ENCODE assay signal across 14 cellular contexts in genomic region chr6:35426074-35426473, GRCh38. TPM values are rescaled to one million over a fixed set of nuclear protein-coding genes. Genes with fewer than 3 reads are reported as not detected.
DNase-seq lines count a peak whose midpoint lies in the region; ATAC-seq, FAIRE-seq and TF ChIP-seq lines count a peak whose summit lies in the region.
"Had no signal": no experiment of that assay in that cellular context is flagged by ENCODE, and none has a peak within 500 bp of the region (broad histone marks: within the 10 kb centered on the region; RNA-seq: fewer than 3 reads in every experiment).

No MANE protein-coding gene starts in this region.

- intact Hi-C loops in activated CD4-positive, alpha-beta T cell treated with anti-CD3 and anti-CD28 coated beads, Interleukin-2, amount 10 ng/mL, durations not matched to agents 24 days and 14 days (cut with micrococcal nuclease): no loop called here
- intact Hi-C loops in OCI-LY7 (cut with micrococcal nuclease; ENCODE audit: unreplicated experiment) (no loop called here), endothelial cell of umbilical vein (cut with micrococcal nuclease) (loop anchor here (5.0 kb wide), 1 partner anchor 241 kb away; no protein-coding TSS in a partner anchor)

- H3K27me3 Mint-ChIP-seq in activated CD4-positive, alpha-beta T cell treated with anti-CD3 and anti-CD28 coated beads, Interleukin-2, amount 10 ng/mL, durations not matched to agents 24 days and 14 days: no peaks in the 10 kb centered on the region
- H3K27me3 Mint-ChIP-seq: activated naive CD4-positive, alpha-beta T cell treated with anti-CD3 and anti-CD28 coated beads, Interleukin-2, amount 50 U/mL, for 24 hours had no signal

- dilution Hi-C loops in endothelial cell of umbilical vein (cut with MboI; ENCODE audit: extremely low pct_ligation_motif_present, low sequenced_read_pairs): no loop called here

- peak; percentile 83 for FAIRE-seq in endothelial cell of umbilical vein (lab: Jason Lieb, UNC)

- H3K27ac ChIP-seq in OCI-LY7 (ENCODE audit: low read depth, low read length, poor library complexity, severe bottlenecking) (no peak overlapping the region), endothelial cell of umbilical vein (ENCODE audit: insufficient read depth, low read depth, low read length) (peak overlapping the region; percentile 98)

- H3K9me3 ChIP-seq in OCI-LY7 (ENCODE audit: low read length) (peaks cover 5% of the 10 kb centered on the region; the same call in 1 of the 2 replicates), endothelial cell of umbilical vein (replicated peaks; ENCODE audit: control insufficient read depth, insufficient read depth, low read length) (peaks cover 2% of the 10 kb centered on the region)

- peaks cover 9% of the 10 kb centered on the region for H3K4me1 Mint-ChIP-seq in activated CD4-positive, alpha-beta T cell treated with anti-CD3 and anti-CD28 coated beads, Interleukin-2, amount 10 ng/mL, durations not matched to agents 24 days and 14 days
- H3K4me1 Mint-ChIP-seq: activated naive CD4-positive, alpha-beta T cell treated with anti-CD3 and anti-CD28 coated beads, Interleukin-2, amount 50 U/mL, for 24 hours had no signal

- no peaks in the 10 kb centered on the region for H3K9me1 ChIP-seq in endothelial cell of umbilical vein (replicated peaks; ENCODE audit: control insufficient read depth, extremely low read depth, insufficient read depth, low read length)

- no peaks in the 10 kb centered on the region for H3K79me2 ChIP-seq in OCI-LY7 (ENCODE audit: insufficient read depth, low read depth, low read length)
- H3K79me2 ChIP-seq in endothelial cell of umbilical vein (ENCODE audit: control insufficient read depth, insufficient read depth, low read length): no peaks in the 10 kb centered on the region

- H2AFZ ChIP-seq in OCI-LY7 (ENCODE audit: low read length) (no peak overlapping the region), endothelial cell of umbilical vein (ENCODE audit: low read depth, low read length) (no peak overlapping the region)

- H4K20me1 ChIP-seq in OCI-LY7 (ENCODE audit: insufficient read depth, low read length): no peaks in the 10 kb centered on the region
- no peaks in the 10 kb centered on the region for H4K20me1 ChIP-seq in endothelial cell of umbilical vein (replicated peaks; ENCODE audit: control insufficient read depth, extremely low read depth, insufficient read depth, low read length)

- peak overlapping the region; percentile 68 for H3K27ac Mint-ChIP-seq in activated CD4-positive, alpha-beta T cell treated with anti-CD3 and anti-CD28 coated beads, Interleukin-2, amount 10 ng/mL, durations not matched to agents 24 days and 14 days
- H3K27ac Mint-ChIP-seq: activated naive CD4-positive, alpha-beta T cell treated with anti-CD3 and anti-CD28 coated beads, Interleukin-2, amount 50 U/mL, for 24 hours had no signal

- H3K4me2 ChIP-seq in OCI-LY7 (ENCODE audit: low read length): peak overlapping the region; percentile 29
- H3K4me2 ChIP-seq in endothelial cell of umbilical vein (ENCODE audit: insufficient read depth, low read length): no peak overlapping the region
- H3K4me2 ChIP-seq: smooth muscle cell had no signal

- peaks cover 43% of the 10 kb centered on the region for H3K36me3 Mint-ChIP-seq in activated CD4-positive, alpha-beta T cell treated with anti-CD3 and anti-CD28 coated beads, Interleukin-2, amount 10 ng/mL, durations not matched to agents 24 days and 14 days (ENCODE audit: low read depth)

- TF ChIP-seq CTCF in OCI-LY7 (conservative IDR thresholded peaks at IDR 0.05; ENCODE audit: low read length): no peak
- TF ChIP-seq CTCF in endothelial cell of umbilical vein (IDR thresholded peaks at IDR 0.05; ENCODE audit: extremely low read depth in 1 of 2, insufficient read depth in 1 of 2, low read depth in 1 of 2, low read length in 2 of 2): no peak

- no peaks in the 10 kb centered on the region for H3K27me3 ChIP-seq in endothelial cell of umbilical vein (ENCODE audit: control insufficient read depth in 2 of 2, insufficient read depth in 2 of 2, low read length in 2 of 2)

- DNase-seq in activated CD4-positive, alpha-beta T cell treated with anti-CD3 and anti-CD28 coated beads, Interleukin-2, amount 10 ng/mL, durations not matched to agents 24 days and 14 days: no peak
- no peak for DNase-seq in activated CD4-positive, alpha-beta T cell treated with anti-CD3 and anti-CD28 coated beads, Interleukin-2, amount 50 U/mL, for 1 hour
- DNase-seq in OCI-LY7 (ENCODE audit: low spot score): peak; percentile 24
- DNase-seq in endothelial cell of umbilical vein (ENCODE audit: low read depth, low spot score): peak; percentile 56
- peak; percentile 48 for DNase-seq in pons (ENCODE audit: low spot score)
- DNase-seq in hepatic stellate cell (ENCODE audit: low spot score): no peak
- DNase-seq: activated CD4-positive, CD25-positive, alpha-beta regulatory T cell treated with anti-CD3 and anti-CD28 coated beads, Interleukin-2, amount 50 U/mL, for 72 hours; cortex of kidney; NCI-H2171; stimulated activated CD8-positive, alpha-beta memory T cell treated with anti-CD3 and anti-CD28 coated beads, Interleukin-4, amount 100 ng/mL, for 48 hours had no signal

- H3K9me2 ChIP-seq in OCI-LY7 (ENCODE audit: insufficient read depth, low read length): no peaks in the 10 kb centered on the region

- no peak overlapping the region for H3K4me3 ChIP-seq in OCI-LY7 (ENCODE audit: low read depth, low read length, poor library complexity, severe bottlenecking)
- no peak overlapping the region for H3K4me3 ChIP-seq in endothelial cell of umbilical vein (replicated peaks in 1 of 3; ENCODE audit: insufficient read depth in 1 of 3, low read depth in 1 of 3, low read length in 3 of 3)
- H3K4me3 ChIP-seq: smooth muscle cell had no signal

- peak overlapping the region; percentile 41 for H3K9ac ChIP-seq in endothelial cell of umbilical vein (replicated peaks; ENCODE audit: extremely low read depth, insufficient read depth, low read length)

- H3K4me3 Mint-ChIP-seq in activated CD4-positive, alpha-beta T cell treated with anti-CD3 and anti-CD28 coated beads, Interleukin-2, amount 10 ng/mL, durations not matched to agents 24 days and 14 days: no peak overlapping the region
- H3K4me3 Mint-ChIP-seq: activated naive CD4-positive, alpha-beta T cell treated with anti-CD3 and anti-CD28 coated beads, Interleukin-2, amount 50 U/mL, for 24 hours had no signal

- CTCF ChIA-PET in OCI-LY7 (lab: Charles Lee; ENCODE audit: unreplicated experiment) (no interaction called here), endothelial cell of umbilical vein (lab: Charles Lee) (interaction anchor here (1.1 to 12.7 kb wide), 2 partner anchors 21 to 55 kb away, joined by 3 to 228 read pairs; no protein-coding TSS in a partner anchor)

- H3K9me3 Mint-ChIP-seq in activated CD4-positive, alpha-beta T cell treated with anti-CD3 and anti-CD28 coated beads, Interleukin-2, amount 10 ng/mL, durations not matched to agents 24 days and 14 days: peaks cover 9% of the 10 kb centered on the region
- H3K9me3 Mint-ChIP-seq: activated naive CD4-positive, alpha-beta T cell treated with anti-CD3 and anti-CD28 coated beads, Interleukin-2, amount 50 U/mL, for 24 hours had no signal

- TF ChIP-seq POLR2A in endothelial cell of umbilical vein (IDR thresholded peaks at IDR 0.05; ENCODE audit: low read depth, low read length): peak; percentile 45

- BruUV-seq in OCI-LY7 (replicated peaks; lab: Mats Ljungman, UMichigan): no TSS peak
- no TSS peak for BruUV-seq in endothelial cell of umbilical vein (replicated peaks; lab: Mats Ljungman, UMichigan)

- H3K36me3 ChIP-seq in OCI-LY7 (ENCODE audit: insufficient read depth, low read length) (peaks cover 17% of the 10 kb centered on the region), endothelial cell of umbilical vein (ENCODE audit: control insufficient read depth in 2 of 2, extremely low read depth in 1 of 2, insufficient read depth in 2 of 2, low read length in 2 of 2) (peaks cover 0 to 7% of the 10 kb centered on the region in 2 experiments)

- H3K4me1 ChIP-seq in OCI-LY7 (ENCODE audit: insufficient read depth, low read length, poor library complexity, severe bottlenecking) (peaks cover 17% of the 10 kb centered on the region), endothelial cell of umbilical vein (ENCODE audit: control insufficient read depth, extremely low read depth, insufficient read depth, low read length) (peaks cover 48% of the 10 kb centered on the region)

- POLR2A ChIA-PET in OCI-LY7 (lab: Charles Lee): no interaction called here
- POLR2A ChIA-PET in endothelial cell of umbilical vein (lab: Charles Lee): interaction anchor here (1.4 kb wide), 1 partner anchor 84 kb away, joined by 5 read pairs; the partner anchor contains the start of gene PPARD

- no peak for ATAC-seq in HG03457 (IDR thresholded peaks at IDR 0.05; ENCODE audit: unreplicated experiment)
- ATAC-seq in HG03520 (IDR thresholded peaks at IDR 0.05; ENCODE audit: unreplicated experiment): no peak

RNA-seq across cellular contexts. Expression of gene FANCE, which starts 26.1 kb away (rescaled TPM):
- 19.6 and 22.1 TPM in 2 replicates for total RNA-seq in activated CD4-positive, alpha-beta T cell treated with anti-CD3 and anti-CD28 coated beads, Interleukin-2, amount 10 ng/mL, durations not matched to agents 24 days and 14 days
- total RNA-seq in OCI-LY7 (2014; rRNA removed; shearing (Covaris generic)): 12.4 and 14.4 TPM in 2 replicates
- total RNA-seq in OCI-LY7 (2022): 17.4 and 19.9 TPM in 2 replicates
- total RNA-seq in endothelial cell of umbilical vein: 11.0 and 12.7 TPM in 2 replicates
- polyA plus RNA-seq in endothelial cell of umbilical vein: 9.1 and 9.5 TPM in 2 replicates
- 10.2 and 11.4 TPM in 2 replicates for polyA plus RNA-seq in endothelial cell of umbilical vein (2011; cell fraction: cytosol; rRNA removed)
- polyA plus RNA-seq in endothelial cell of umbilical vein (2011; cell fraction: nucleus; rRNA removed): 7.8 and 8.5 TPM in 2 replicates
- polyA plus RNA-seq in endothelial cell of umbilical vein (2012): 4.8 and 5.8 TPM in 2 replicates
- 7.3 and 9.4 TPM in 2 replicates for polyA minus RNA-seq in endothelial cell of umbilical vein
- 13.1 TPM for polyA minus RNA-seq in endothelial cell of umbilical vein (2011; cell fraction: cytosol; rRNA and poly(A)+ RNA removed)
- polyA minus RNA-seq in endothelial cell of umbilical vein (2011; cell fraction: nucleus; rRNA and poly(A)+ RNA removed): 2.0 and 2.8 TPM in 2 replicates

RNA-seq across cellular contexts. Expression of gene RPL10A, which starts 42.1 kb away (rescaled TPM):
- 1,702 and 1,710 TPM in 2 replicates for total RNA-seq in activated CD4-positive, alpha-beta T cell treated with anti-CD3 and anti-CD28 coated beads, Interleukin-2, amount 10 ng/mL, durations not matched to agents 24 days and 14 days
- 2,473 and 2,643 TPM in 2 replicates for total RNA-seq in OCI-LY7 (2014; rRNA removed; shearing (Covaris generic))
- total RNA-seq in OCI-LY7 (2022): 1,541 and 1,581 TPM in 2 replicates
- 1,327 and 1,339 TPM in 2 replicates for total RNA-seq in endothelial cell of umbilical vein
- polyA plus RNA-seq in endothelial cell of umbilical vein: 1,956 and 2,053 TPM in 2 replicates
- 2,740 and 3,664 TPM in 2 replicates for polyA plus RNA-seq in endothelial cell of umbilical vein (2011; cell fraction: cytosol; rRNA removed)
- polyA plus RNA-seq in endothelial cell of umbilical vein (2011; cell fraction: nucleus; rRNA removed): 979 and 1,138 TPM in 2 replicates
- polyA plus RNA-seq in endothelial cell of umbilical vein (2012): 2,181 and 2,192 TPM in 2 replicates
- 780 and 808 TPM in 2 replicates for polyA minus RNA-seq in endothelial cell of umbilical vein
- polyA minus RNA-seq in endothelial cell of umbilical vein (2011; cell fraction: cytosol; rRNA and poly(A)+ RNA removed): 702 TPM
- 141 and 181 TPM in 2 replicates for polyA minus RNA-seq in endothelial cell of umbilical vein (2011; cell fraction: nucleus; rRNA and poly(A)+ RNA removed)

Comparison
In these comparisons a context has a peak if more than half of its experiments do, and no peak if none do; other contexts are left out.
1. DNase-seq: peak in OCI-LY7 (single experiment), endothelial cell of umbilical vein (single experiment) and pons (single experiment); none in activated CD4-positive, alpha-beta T cell treated with anti-CD3 and anti-CD28 coated beads, Interleukin-2, amount 10 ng/mL, durations not matched to agents 24 days and 14 days (single experiment), activated CD4-positive, alpha-beta T cell treated with anti-CD3 and anti-CD28 coated beads, Interleukin-2, amount 50 U/mL, for 1 hour (single experiment) and hepatic stellate cell (single experiment).